In genomic region chr6:32046450-32047083, GRCh38 we compare ENCODE assay signal across 10 cellular contexts. TPM values are rescaled to one million over a fixed set of nuclear protein-coding genes. Genes with fewer than 3 reads are reported as not detected.
DNase-seq lines count a peak whose midpoint lies in the region; ATAC-seq and TF ChIP-seq lines count a peak whose summit lies in the region.
"Had no signal": no experiment of that assay in that cellular context is flagged by ENCODE, and none has a peak within 500 bp of the region (broad histone marks: within the 10 kb centered on the region; RNA-seq: fewer than 3 reads in every experiment).

No MANE protein-coding gene starts in this region.

- no peaks in the 10 kb centered on the region for H3K9me3 ChIP-seq in hepatocyte (ENCODE audit: low read depth)
- H3K9me3 ChIP-seq in tibial nerve, result no peaks in the 10 kb centered on the region

- H3K4me1 ChIP-seq in hepatocyte (ENCODE audit: insufficient read depth) (peaks cover 6% of the 10 kb centered on the region), tibial nerve (peaks cover 0 to 43% (median 27%) of the 10 kb centered on the region in 4 donors)

- no peak for TF ChIP-seq EP300 in tibial nerve (IDR thresholded peaks at IDR 0.05)

- no peak for ATAC-seq in HG03342 (IDR thresholded peaks at IDR 0.05; ENCODE audit: unreplicated experiment)

- H3K36me3 ChIP-seq in hepatocyte (replicated peaks; ENCODE audit: insufficient read depth, low read depth), result no peaks in the 10 kb centered on the region
- H3K36me3 ChIP-seq in tibial nerve, result no peaks in the 10 kb centered on the region

- H3K4me3 ChIP-seq in hepatocyte, result no peak overlapping the region
- no peak overlapping the region for H3K4me3 ChIP-seq in tibial nerve

- H3K4me2 ChIP-seq in hepatocyte, result no peak overlapping the region

- TF ChIP-seq POLR2A in tibial nerve (IDR thresholded peaks at IDR 0.05), result no peak

- DNase-seq in NCI-H1105 treated with DMSO at 0.1 percent for 48 hours (lab: John Stamatoyannopoulos, UW), result peak; percentile 14
- DNase-seq in NCI-H1105 (lab: John Stamatoyannopoulos, UW), result no peak
- DNase-seq in hepatocyte (ENCODE audit: low spot score), result peak; percentile 17
- DNase-seq in tibial nerve (ENCODE audit: low spot score in 2 of 2), result peak; percentile 47 to 57
- no peak for DNase-seq in hippocampal formation (lab: John Stamatoyannopoulos, UW)
- DNase-seq in cerebellum (ENCODE audit: low spot score), result no peak
- DNase-seq: 8988T; activated naive CD4-positive, alpha-beta T cell treated with Interleukin-2 at 50 U/mL for 16 hours had no signal

- no peaks in the 10 kb centered on the region for H3K79me2 ChIP-seq in hepatocyte

- no peaks in the 10 kb centered on the region for H4K20me1 ChIP-seq in hepatocyte (ENCODE audit: insufficient read depth, poor library complexity, severe bottlenecking)

- H3K27me3 ChIP-seq in hepatocyte (no peaks in the 10 kb centered on the region), tibial nerve (no peaks in the 10 kb centered on the region)

- TF ChIP-seq CTCF in hepatocyte (IDR thresholded peaks at IDR 0.05; ENCODE audit: poor library complexity), result no peak
- peak in 1 of 5 experiments; percentile 36 for TF ChIP-seq CTCF in tibial nerve (IDR thresholded peaks at IDR 0.05)

- no peak overlapping the region for H2AFZ ChIP-seq in hepatocyte

- H3K9me2 ChIP-seq in hepatocyte (replicated peaks; ENCODE audit: insufficient read depth), result no peaks in the 10 kb centered on the region

- H3K27ac ChIP-seq in angular gyrus (ENCODE audit: low read depth, low read length) (peak overlapping the region; percentile 5), hepatocyte (no peak overlapping the region), tibial nerve (peak overlapping the region; percentile 75 to 91 (median 82))

- WGBS in hepatocyte (ENCODE audit: low lambda C conversion rate, missing lambda C conversion rate), result 77% methylated on average over 11 of the region's 14 CpGs
- 19 to 32% methylated on average over 11 to 14 of the region's 14 CpGs for WGBS in tibial nerve, 2 donors

RNA-seq across cellular contexts. Expression of gene CYP21A2, which starts 8.4 kb away (rescaled TPM):
- total RNA-seq in hepatocyte (0.12 and 1.4 TPM in 2 replicates), tibial nerve (10 to 100 TPM in 1 of 4 donors, 1 to 10 TPM in 3; 1.0 to 15.3 (median 3.9) TPM), cerebellum (1.6 TPM)
- polyA plus RNA-seq in hepatocyte, result 1.7 and 2.4 TPM in 2 replicates

RNA-seq across cellular contexts. Expression of gene C4B, which starts 32.0 kb away (rescaled TPM):
- total RNA-seq in hepatocyte (57.5 and 68.9 TPM in 2 replicates), tibial nerve (100 to 1,000 TPM; 266 to 420 (median 299) TPM), cerebellum (8.6 TPM)
- polyA plus RNA-seq in hepatocyte, result 78.0 and 80.0 TPM in 2 replicates

Comparison
In these comparisons a context has a peak if more than half of its experiments do, and no peak if none do; other contexts are left out.
1. DNase-seq: peak in NCI-H1105 treated with DMSO at 0.1 percent for 48 hours (single experiment), hepatocyte (single experiment) and tibial nerve (2 of 2); none in NCI-H1105 (single experiment), hippocampal formation (0 of 2) and cerebellum (single experiment).